In genomic region chr1:29379438-29380073, GRCh38 we compare ENCODE assay signal across 8 cellular contexts.
DNase-seq lines count a peak whose midpoint lies in the region; ATAC-seq and TF ChIP-seq lines count a peak whose summit lies in the region.

No MANE protein-coding gene starts in this region.

- no peak overlapping the region for H2BK120ac ChIP-seq in IMR-90 (ENCODE audit: low read depth, low read length)

- no peak overlapping the region for H2AFZ ChIP-seq in IMR-90 (replicated peaks; ENCODE audit: low read length, poor library complexity)

- no CpG with 5 or more reads among the region's 7 CpGs for WGBS in IMR-90 (ENCODE audit: extremely low coverage in 2 of 2, insufficient read length in 1 of 2), 2 experiments

- H3K14ac ChIP-seq in IMR-90 (replicated peaks; ENCODE audit: low read depth, low read length) = no peak overlapping the region

- no peak overlapping the region for H4K8ac ChIP-seq in IMR-90 (ENCODE audit: low read depth in 2 of 2, low read length in 2 of 2)

- DNase-seq in DMS153 (lab: John Stamatoyannopoulos, UW) (peak; percentile 77), IMR-90 (peak; percentile 38), SKM-1 treated with dmso at 0.1 percent for 144 hours (lab: John Stamatoyannopoulos, UW; ENCODE audit: unreplicated experiment) (peak; percentile 20), kidney tubule cell (ENCODE audit: low spot score) (peak; percentile 61), NCI-H446 treated with DMSO at 0.1 percent for 48 hours (lab: John Stamatoyannopoulos, UW) (no peak), NCI-H774 (lab: John Stamatoyannopoulos, UW) (no peak), NCI-H510A treated with DMSO at 0.1 percent for 48 hours (lab: John Stamatoyannopoulos, UW) (no peak)

- H3K4me2 ChIP-seq in IMR-90 (ENCODE audit: low read depth, low read length) = no peak overlapping the region

- BruUV-seq in IMR-90 (replicated peaks; lab: Mats Ljungman, UMichigan) = no TSS peak

- H3K27me3 ChIP-seq in IMR-90 (ENCODE audit: control insufficient read depth, insufficient read depth, low read length) = no peaks in the 10 kb centered on the region; the same call in 1 of the 2 replicates

- no peaks in the 10 kb centered on the region for H3K9me3 ChIP-seq in IMR-90 (ENCODE audit: control insufficient read depth, insufficient read depth, low read length)

- H3K9ac ChIP-seq in IMR-90 (ENCODE audit: low read depth, low read length) = no peak overlapping the region

- H3K4ac ChIP-seq in IMR-90 (ENCODE audit: low read depth, low read length) = no peak overlapping the region

- no peak for TF ChIP-seq POLR2A in IMR-90 (IDR thresholded peaks at IDR 0.05; ENCODE audit: low read depth, low read length)

- H3K18ac ChIP-seq in IMR-90 (ENCODE audit: low read depth, low read length) = no peak overlapping the region

- dilution Hi-C loops in IMR-90 (cut with HindIII; ENCODE audit: low sequenced_read_pairs, unreplicated experiment) = no loop called here

- no peaks in the 10 kb centered on the region for H3K9me1 ChIP-seq in IMR-90 (ENCODE audit: insufficient read depth, low read length)

- POLR2A ChIA-PET in IMR-90 (lab: Charles Lee; ENCODE audit: unreplicated experiment) = no interaction called here

- H3K23ac ChIP-seq in IMR-90 (ENCODE audit: low read depth, low read length) = no peak overlapping the region

- ATAC-seq in IMR-90 (ENCODE audit: low read depth) = no peak; the same call in 1 of the 2 replicates
- no peak for ATAC-seq in GM19324 (IDR thresholded peaks at IDR 0.05; ENCODE audit: low FRiP score, unreplicated experiment)

- H3K79me1 ChIP-seq in IMR-90 (ENCODE audit: low read depth in 1 of 2, low read length in 2 of 2) = no peaks in the 10 kb centered on the region

- H3K4me1 ChIP-seq in IMR-90 (ENCODE audit: control insufficient read depth, insufficient read depth, low read length) = no peaks in the 10 kb centered on the region

- TF ChIP-seq CTCF in IMR-90 (conservative IDR thresholded peaks at IDR 0.05; ENCODE audit: low read depth, low read length) = peak; percentile 62

- no peak overlapping the region for H2BK5ac ChIP-seq in IMR-90 (ENCODE audit: low read depth, low read length, poor library complexity, severe bottlenecking)

- no peak overlapping the region for H4K91ac ChIP-seq in IMR-90 (ENCODE audit: insufficient read depth, low read depth, low read length)

- peak; percentile 75 for TF ChIP-seq RAD21 in IMR-90 (IDR thresholded peaks at IDR 0.05; ENCODE audit: low read length)

- no peak overlapping the region for H3K4me3 ChIP-seq in IMR-90 (ENCODE audit: insufficient read depth, low read depth, low read length)

- no peak overlapping the region for H2BK15ac ChIP-seq in IMR-90 (ENCODE audit: low read depth, low read length)

- in situ Hi-C loops in IMR-90 (cut with MboI; ENCODE audit: low sequenced_read_pairs) = loop anchor here (10.0 kb wide), 1 partner anchor 135 kb away; no protein-coding TSS in a partner anchor

- H3K56ac ChIP-seq in IMR-90 (ENCODE audit: extremely low read depth, insufficient read depth, low read length) = no peak overlapping the region

- no peak overlapping the region for H2AK9ac ChIP-seq in IMR-90 (replicated peaks; ENCODE audit: low read depth, low read length, poor library complexity)

- H4K5ac ChIP-seq in IMR-90 (ENCODE audit: low read depth, low read length) = no peak overlapping the region

- H2AK5ac ChIP-seq in IMR-90 (ENCODE audit: low read depth, low read length) = no peak overlapping the region

- H3K36me3 ChIP-seq in IMR-90 (ENCODE audit: control insufficient read depth, insufficient read depth, low read length) = no peaks in the 10 kb centered on the region

- CTCF ChIA-PET in IMR-90 (lab: Yijun Ruan, JAX) = no interaction called here

- intact Hi-C loops in IMR-90 (cut with micrococcal nuclease) = no loop called here

- H4K20me1 ChIP-seq in IMR-90 (ENCODE audit: insufficient read depth, low read length) = no peaks in the 10 kb centered on the region

- no peak overlapping the region for H3K27ac ChIP-seq in IMR-90 (ENCODE audit: insufficient read depth, low read length)

- no peak overlapping the region for H2BK20ac ChIP-seq in IMR-90 (ENCODE audit: low read depth, low read length)

TF ChIP-seq in IMR-90, 13 proteins besides CTCF, POLR2A, EP300 and RAD21:
- TF ChIP-seq MAFK (IDR thresholded peaks at IDR 0.05; ENCODE audit: low read depth, low read length) = no peak
- TF ChIP-seq SMC3 (IDR thresholded peaks at IDR 0.05; ENCODE audit: low read depth, low read length) = peak; percentile 62

Comparison
In these comparisons a context has a peak if more than half of its experiments do, and no peak if none do; other contexts are left out.
1. DNase-seq: peak in DMS153 (single experiment), IMR-90 (single experiment), SKM-1 treated with dmso at 0.1 percent for 144 hours (single experiment) and kidney tubule cell (single experiment); none in NCI-H446 treated with DMSO at 0.1 percent for 48 hours (single experiment), NCI-H774 (single experiment) and NCI-H510A treated with DMSO at 0.1 percent for 48 hours (single experiment).